26 cellular contexts compared by ENCODE assay signal in genomic region chr2:145137211-145137610, GRCh38.
"Had no signal": no experiment of that assay in that cellular context is flagged by ENCODE, and none has a peak within 500 bp of the region (broad histone marks: within the 10 kb centered on the region; RNA-seq: fewer than 3 reads in every experiment).

No MANE protein-coding gene starts in this region.

- H3K27me3 Mint-ChIP-seq: stimulated activated naive CD8-positive, alpha-beta T cell treated with anti-CD3 and anti-CD28 coated beads, Interleukin-15, amount 100 ng/mL, for 72 hours had no signal

- H3K36me3 ChIP-seq: esophagus squamous epithelium, left lung, prostate gland, right atrium auricular region, suprapubic skin, transverse colon, upper lobe of right lung, uterus had no signal

- H3K9me3 ChIP-seq: esophagus squamous epithelium, left lung, prostate gland, right atrium auricular region, suprapubic skin, transverse colon, upper lobe of right lung, uterus had no signal

- H3K4me3 Mint-ChIP-seq: naive thymus-derived CD8-positive, alpha-beta T cell; nephron progenitor cell; stimulated activated naive CD8-positive, alpha-beta T cell treated with anti-CD3 and anti-CD28 coated beads, Interleukin-15, amount 100 ng/mL, for 72 hours had no signal

- H3K4me1 ChIP-seq: esophagus squamous epithelium, left lung, prostate gland, right atrium auricular region, suprapubic skin, transverse colon, upper lobe of right lung, uterus had no signal

- H3K9me3 Mint-ChIP-seq: naive thymus-derived CD8-positive, alpha-beta T cell; nephron progenitor cell; stimulated activated naive CD8-positive, alpha-beta T cell treated with anti-CD3 and anti-CD28 coated beads, Interleukin-15, amount 100 ng/mL, for 72 hours had no signal

- DNase-seq: dorsolateral prefrontal cortex; effector CD4-positive, alpha-beta T cell; esophagus squamous epithelium; left lung; mesendoderm; midbrain; naive thymus-derived CD8-positive, alpha-beta T cell; nephron progenitor cell; nucleus accumbens; stimulated activated CD4-positive, alpha-beta T cell treated with anti-CD3 and anti-CD28 coated beads, Interleukin-12 subunit alpha, Interleukin-12 subunit beta, amount 100 ng/mL, for 4 hours; stimulated activated CD4-positive, alpha-beta T cell treated with anti-CD3 and anti-CD28 coated beads, Interleukin-1b, Interleukin-23, amount 100 ng/mL, for 48 hours; stimulated activated CD4-positive, alpha-beta T cell treated with anti-CD3 and anti-CD28 coated beads, Interleukin-4, amount 100 ng/mL, for 1 hour; stimulated activated CD8-positive, alpha-beta memory T cell treated with anti-CD3 and anti-CD28 coated beads, Interleukin-4, amount 100 ng/mL, for 48 hours; stimulated activated naive CD4-positive, alpha-beta T cell; stimulated activated naive CD8-positive, alpha-beta T cell treated with anti-CD3 and anti-CD28 coated beads, Interleukin-15, amount 100 ng/mL, for 72 hours; transverse colon; upper lobe of right lung; uterus had no signal

- ATAC-seq: left lung; naive thymus-derived CD8-positive, alpha-beta T cell; sciatic nerve; stimulated activated naive CD8-positive, alpha-beta T cell treated with anti-CD3 and anti-CD28 coated beads, Interleukin-15, amount 100 ng/mL, for 72 hours; upper lobe of right lung had no signal

- H3K4me3 ChIP-seq: dorsolateral prefrontal cortex, esophagus squamous epithelium, left lung, prostate gland, right atrium auricular region, smooth muscle cell, suprapubic skin, transverse colon, upper lobe of right lung, uterus had no signal

- H3K27me3 ChIP-seq: dorsolateral prefrontal cortex, esophagus squamous epithelium, left lung, right atrium auricular region, suprapubic skin, transverse colon, upper lobe of right lung, uterus had no signal

- FAIRE-seq: colon, frontal cortex, keratinocyte had no signal

- H3K27ac Mint-ChIP-seq: naive thymus-derived CD8-positive, alpha-beta T cell; nephron progenitor cell; stimulated activated naive CD8-positive, alpha-beta T cell treated with anti-CD3 and anti-CD28 coated beads, Interleukin-15, amount 100 ng/mL, for 72 hours had no signal

- H3K36me3 Mint-ChIP-seq: naive thymus-derived CD8-positive, alpha-beta T cell had no signal

- H3K27ac ChIP-seq: dorsolateral prefrontal cortex, esophagus squamous epithelium, left lung, prostate gland, right atrium auricular region, suprapubic skin, transverse colon, upper lobe of right lung, uterus had no signal

- H3K4me1 Mint-ChIP-seq: naive thymus-derived CD8-positive, alpha-beta T cell; nephron progenitor cell; stimulated activated naive CD8-positive, alpha-beta T cell treated with anti-CD3 and anti-CD28 coated beads, Interleukin-15, amount 100 ng/mL, for 72 hours had no signal
